In the genomic region with DNA sequence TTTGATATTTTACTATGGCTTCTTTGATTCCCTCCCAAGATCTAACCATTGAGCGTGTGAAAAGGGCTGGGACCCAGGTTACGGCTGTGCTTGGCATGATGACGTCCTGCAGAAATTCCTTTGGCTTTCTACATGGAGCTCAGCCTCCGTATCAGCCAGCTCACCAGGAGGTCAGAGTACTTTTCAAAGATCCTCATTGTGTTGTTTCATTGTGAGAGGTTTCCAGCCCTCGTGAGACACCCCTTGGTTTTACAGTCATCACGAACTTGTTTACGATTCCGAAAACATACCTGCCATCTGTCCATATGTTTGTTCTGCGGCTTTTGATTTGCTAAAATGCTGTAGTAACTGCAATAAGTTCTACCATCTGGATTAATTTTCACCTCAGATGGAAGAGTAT, we compare ENCODE assay signal across 20 cellular contexts.
"Had no signal": no experiment of that assay in that cellular context is flagged by ENCODE, and none has a peak within 500 bp of the region (broad histone marks: within the 10 kb centered on the region; RNA-seq: fewer than 3 reads in every experiment).

No MANE protein-coding gene starts in this region.

- H3K27me3 Mint-ChIP-seq: type B pancreatic cell had no signal

- DNase-seq: activated CD8-positive, alpha-beta T cell treated with anti-CD3 and anti-CD28 coated beads, Interleukin-2, amount 10 ng/mL, durations not matched to agents 7 days and 5 days; activated naive CD4-positive, alpha-beta T cell treated with Interleukin-2 at 50 U/mL for 16 hours; activated T-cell treated with anti-CD3 and anti-CD28 coated beads, Interleukin-2, amount 50 U/mL, for 24 hours; body of pancreas; endodermal cell; foreskin fibroblast; mesenchymal stem cell; naive thymus-derived CD8-positive, alpha-beta T cell; stimulated activated CD4-positive, alpha-beta T cell treated with anti-CD3 and anti-CD28 coated beads, Interleukin-4, amount 100 ng/mL, for 1 hour; stomach; T1000 had no signal

- H3K4me1 Mint-ChIP-seq: endodermal cell had no signal

- ATAC-seq: activated CD8-positive, alpha-beta T cell treated with anti-CD3 and anti-CD28 coated beads, Interleukin-2, amount 10 ng/mL, durations not matched to agents 7 days and 5 days; body of pancreas; naive thymus-derived CD8-positive, alpha-beta T cell; sciatic nerve had no signal

- H3K27me3 ChIP-seq: body of pancreas, hepatocyte had no signal

- H3K9me3 Mint-ChIP-seq: activated CD4-positive, alpha-beta T cell treated with anti-CD3 and anti-CD28 coated beads, Interleukin-2, amount 10 ng/mL, durations not matched to agents 24 days and 14 days; activated T-helper 2 cell treated with anti-CD3 and anti-CD28 coated beads, Interferon-gamma antibody, Interleukin-2, Interleukin-4, amounts not matched to agents 10 μg/mL and 5 μg/mL and 100 μg/mL, durations not matched to agents 14 hours and 24 hours and 36 hours; naive thymus-derived CD8-positive, alpha-beta T cell had no signal

- H3K36me3 ChIP-seq: stomach had no signal

- H3K4me3 ChIP-seq: body of pancreas, dorsolateral prefrontal cortex, hepatocyte, smooth muscle cell, stomach had no signal

- H3K36me3 Mint-ChIP-seq: naive thymus-derived CD8-positive, alpha-beta T cell; type B pancreatic cell had no signal

- H3K27ac Mint-ChIP-seq: activated CD4-positive, alpha-beta T cell treated with anti-CD3 and anti-CD28 coated beads, Interleukin-2, amount 10 ng/mL, durations not matched to agents 24 days and 14 days; activated T-cell treated with anti-CD3 and anti-CD28 coated beads, Interleukin-2, amount 50 U/mL, for 24 hours; activated T-helper 2 cell treated with anti-CD3 and anti-CD28 coated beads, Interferon-gamma antibody, Interleukin-2, Interleukin-4, amounts not matched to agents 10 μg/mL and 5 μg/mL and 100 μg/mL, durations not matched to agents 14 hours and 24 hours and 36 hours; endodermal cell; naive thymus-derived CD8-positive, alpha-beta T cell; type B pancreatic cell had no signal

- H3K4me3 Mint-ChIP-seq: activated CD4-positive, alpha-beta T cell treated with anti-CD3 and anti-CD28 coated beads, Interleukin-2, amount 10 ng/mL, durations not matched to agents 24 days and 14 days; activated CD8-positive, alpha-beta T cell treated with anti-CD3 and anti-CD28 coated beads, Interleukin-2, amount 10 ng/mL, durations not matched to agents 7 days and 5 days; activated T-cell treated with anti-CD3 and anti-CD28 coated beads, Interleukin-2, amount 50 U/mL, for 24 hours; endodermal cell; naive thymus-derived CD8-positive, alpha-beta T cell; type B pancreatic cell had no signal

- H3K27ac ChIP-seq: body of pancreas, dorsolateral prefrontal cortex, epithelial cell of prostate, hepatocyte, parathyroid adenoma, stomach had no signal

- H3K4me1 ChIP-seq: body of pancreas, parathyroid adenoma, stomach had no signal

- H3K9me3 ChIP-seq: body of pancreas, stomach had no signal
